ENCODE assay signal across 1 cellular context in the genomic region with DNA sequence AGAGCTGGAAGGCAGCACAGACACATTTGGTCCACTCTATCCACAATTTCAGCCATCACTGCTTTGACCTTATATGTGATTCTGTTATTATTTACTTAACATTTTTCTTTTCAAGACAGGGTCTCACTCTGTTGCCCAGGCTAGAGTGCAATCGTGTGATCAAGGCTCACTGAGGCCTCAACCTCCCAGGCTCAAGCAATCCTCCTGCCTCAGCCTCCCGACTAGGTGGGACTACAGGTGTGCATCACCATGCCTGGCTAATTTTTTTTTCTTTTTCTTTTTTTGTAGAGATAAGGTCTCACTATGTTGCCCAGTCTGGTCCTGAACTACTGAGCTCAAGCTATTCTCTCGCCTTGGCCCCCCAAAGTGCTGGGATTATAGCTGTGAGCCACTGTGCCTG.
TF ChIP-seq lines count a peak whose summit lies in the region.

No MANE protein-coding gene starts in this region.

TF ChIP-seq in GM23338, 12 proteins besides CTCF, POLR2A, EP300 and RAD21 (continued from another document):
- TF ChIP-seq, protein P1, sequence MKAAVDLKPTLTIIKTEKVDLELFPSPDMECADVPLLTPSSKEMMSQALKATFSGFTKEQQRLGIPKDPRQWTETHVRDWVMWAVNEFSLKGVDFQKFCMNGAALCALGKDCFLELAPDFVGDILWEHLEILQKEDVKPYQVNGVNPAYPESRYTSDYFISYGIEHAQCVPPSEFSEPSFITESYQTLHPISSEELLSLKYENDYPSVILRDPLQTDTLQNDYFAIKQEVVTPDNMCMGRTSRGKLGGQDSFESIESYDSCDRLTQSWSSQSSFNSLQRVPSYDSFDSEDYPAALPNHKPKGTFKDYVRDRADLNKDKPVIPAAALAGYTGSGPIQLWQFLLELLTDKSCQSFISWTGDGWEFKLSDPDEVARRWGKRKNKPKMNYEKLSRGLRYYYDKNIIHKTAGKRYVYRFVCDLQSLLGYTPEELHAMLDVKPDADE (IDR thresholded peaks at IDR 0.05): no peak
- no peak for TF ChIP-seq JUNB (IDR thresholded peaks at IDR 0.05; ENCODE audit: unreplicated experiment)
- no peak for TF ChIP-seq NANOG (IDR thresholded peaks at IDR 0.05; ENCODE audit: borderline replicate concordance)
- TF ChIP-seq, protein P2, sequence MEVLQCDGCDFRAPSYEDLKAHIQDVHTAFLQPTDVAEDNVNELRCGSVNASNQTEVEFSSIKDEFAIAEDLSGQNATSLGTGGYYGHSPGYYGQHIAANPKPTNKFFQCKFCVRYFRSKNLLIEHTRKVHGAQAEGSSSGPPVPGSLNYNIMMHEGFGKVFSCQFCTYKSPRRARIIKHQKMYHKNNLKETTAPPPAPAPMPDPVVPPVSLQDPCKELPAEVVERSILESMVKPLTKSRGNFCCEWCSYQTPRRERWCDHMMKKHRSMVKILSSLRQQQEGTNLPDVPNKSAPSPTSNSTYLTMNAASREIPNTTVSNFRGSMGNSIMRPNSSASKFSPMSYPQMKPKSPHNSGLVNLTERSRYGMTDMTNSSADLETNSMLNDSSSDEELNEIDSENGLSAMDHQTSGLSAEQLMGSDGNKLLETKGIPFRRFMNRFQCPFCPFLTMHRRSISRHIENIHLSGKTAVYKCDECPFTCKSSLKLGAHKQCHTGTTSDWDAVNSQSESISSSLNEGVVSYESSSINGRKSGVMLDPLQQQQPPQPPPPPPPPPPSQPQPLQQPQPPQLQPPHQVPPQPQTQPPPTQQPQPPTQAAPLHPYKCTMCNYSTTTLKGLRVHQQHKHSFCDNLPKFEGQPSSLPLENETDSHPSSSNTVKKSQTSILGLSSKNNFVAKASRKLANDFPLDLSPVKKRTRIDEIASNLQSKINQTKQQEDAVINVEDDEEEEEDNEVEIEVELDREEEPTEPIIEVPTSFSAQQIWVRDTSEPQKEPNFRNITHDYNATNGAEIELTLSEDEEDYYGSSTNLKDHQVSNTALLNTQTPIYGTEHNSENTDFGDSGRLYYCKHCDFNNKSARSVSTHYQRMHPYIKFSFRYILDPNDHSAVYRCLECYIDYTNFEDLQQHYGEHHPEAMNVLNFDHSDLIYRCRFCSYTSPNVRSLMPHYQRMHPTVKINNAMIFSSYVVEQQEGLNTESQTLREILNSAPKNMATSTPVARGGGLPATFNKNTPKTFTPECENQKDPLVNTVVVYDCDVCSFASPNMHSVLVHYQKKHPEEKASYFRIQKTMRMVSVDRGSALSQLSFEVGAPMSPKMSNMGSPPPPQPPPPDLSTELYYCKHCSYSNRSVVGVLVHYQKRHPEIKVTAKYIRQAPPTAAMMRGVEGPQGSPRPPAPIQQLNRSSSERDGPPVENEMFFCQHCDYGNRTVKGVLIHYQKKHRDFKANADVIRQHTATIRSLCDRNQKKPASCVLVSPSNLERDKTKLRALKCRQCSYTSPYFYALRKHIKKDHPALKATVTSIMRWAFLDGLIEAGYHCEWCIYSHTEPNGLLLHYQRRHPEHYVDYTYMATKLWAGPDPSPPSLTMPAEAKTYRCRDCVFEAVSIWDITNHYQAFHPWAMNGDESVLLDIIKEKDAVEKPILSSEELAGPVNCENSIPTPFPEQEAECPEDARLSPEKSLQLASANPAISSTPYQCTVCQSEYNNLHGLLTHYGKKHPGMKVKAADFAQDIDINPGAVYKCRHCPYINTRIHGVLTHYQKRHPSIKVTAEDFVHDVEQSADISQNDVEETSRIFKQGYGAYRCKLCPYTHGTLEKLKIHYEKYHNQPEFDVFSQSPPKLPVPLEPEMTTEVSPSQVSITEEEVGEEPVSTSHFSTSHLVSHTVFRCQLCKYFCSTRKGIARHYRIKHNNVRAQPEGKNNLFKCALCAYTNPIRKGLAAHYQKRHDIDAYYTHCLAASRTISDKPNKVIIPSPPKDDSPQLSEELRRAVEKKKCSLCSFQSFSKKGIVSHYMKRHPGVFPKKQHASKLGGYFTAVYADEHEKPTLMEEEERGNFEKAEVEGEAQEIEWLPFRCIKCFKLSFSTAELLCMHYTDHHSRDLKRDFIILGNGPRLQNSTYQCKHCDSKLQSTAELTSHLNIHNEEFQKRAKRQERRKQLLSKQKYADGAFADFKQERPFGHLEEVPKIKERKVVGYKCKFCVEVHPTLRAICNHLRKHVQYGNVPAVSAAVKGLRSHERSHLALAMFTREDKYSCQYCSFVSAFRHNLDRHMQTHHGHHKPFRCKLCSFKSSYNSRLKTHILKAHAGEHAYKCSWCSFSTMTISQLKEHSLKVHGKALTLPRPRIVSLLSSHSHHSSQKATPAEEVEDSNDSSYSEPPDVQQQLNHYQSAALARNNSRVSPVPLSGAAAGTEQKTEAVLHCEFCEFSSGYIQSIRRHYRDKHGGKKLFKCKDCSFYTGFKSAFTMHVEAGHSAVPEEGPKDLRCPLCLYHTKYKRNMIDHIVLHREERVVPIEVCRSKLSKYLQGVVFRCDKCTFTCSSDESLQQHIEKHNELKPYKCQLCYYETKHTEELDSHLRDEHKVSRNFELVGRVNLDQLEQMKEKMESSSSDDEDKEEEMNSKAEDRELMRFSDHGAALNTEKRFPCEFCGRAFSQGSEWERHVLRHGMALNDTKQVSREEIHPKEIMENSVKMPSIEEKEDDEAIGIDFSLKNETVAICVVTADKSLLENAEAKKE (CRISPR knock-in tag; IDR thresholded peaks at IDR 0.05): no peak
- TF ChIP-seq, protein P3, sequence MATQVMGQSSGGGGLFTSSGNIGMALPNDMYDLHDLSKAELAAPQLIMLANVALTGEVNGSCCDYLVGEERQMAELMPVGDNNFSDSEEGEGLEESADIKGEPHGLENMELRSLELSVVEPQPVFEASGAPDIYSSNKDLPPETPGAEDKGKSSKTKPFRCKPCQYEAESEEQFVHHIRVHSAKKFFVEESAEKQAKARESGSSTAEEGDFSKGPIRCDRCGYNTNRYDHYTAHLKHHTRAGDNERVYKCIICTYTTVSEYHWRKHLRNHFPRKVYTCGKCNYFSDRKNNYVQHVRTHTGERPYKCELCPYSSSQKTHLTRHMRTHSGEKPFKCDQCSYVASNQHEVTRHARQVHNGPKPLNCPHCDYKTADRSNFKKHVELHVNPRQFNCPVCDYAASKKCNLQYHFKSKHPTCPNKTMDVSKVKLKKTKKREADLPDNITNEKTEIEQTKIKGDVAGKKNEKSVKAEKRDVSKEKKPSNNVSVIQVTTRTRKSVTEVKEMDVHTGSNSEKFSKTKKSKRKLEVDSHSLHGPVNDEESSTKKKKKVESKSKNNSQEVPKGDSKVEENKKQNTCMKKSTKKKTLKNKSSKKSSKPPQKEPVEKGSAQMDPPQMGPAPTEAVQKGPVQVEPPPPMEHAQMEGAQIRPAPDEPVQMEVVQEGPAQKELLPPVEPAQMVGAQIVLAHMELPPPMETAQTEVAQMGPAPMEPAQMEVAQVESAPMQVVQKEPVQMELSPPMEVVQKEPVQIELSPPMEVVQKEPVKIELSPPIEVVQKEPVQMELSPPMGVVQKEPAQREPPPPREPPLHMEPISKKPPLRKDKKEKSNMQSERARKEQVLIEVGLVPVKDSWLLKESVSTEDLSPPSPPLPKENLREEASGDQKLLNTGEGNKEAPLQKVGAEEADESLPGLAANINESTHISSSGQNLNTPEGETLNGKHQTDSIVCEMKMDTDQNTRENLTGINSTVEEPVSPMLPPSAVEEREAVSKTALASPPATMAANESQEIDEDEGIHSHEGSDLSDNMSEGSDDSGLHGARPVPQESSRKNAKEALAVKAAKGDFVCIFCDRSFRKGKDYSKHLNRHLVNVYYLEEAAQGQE (IDR thresholded peaks at IDR 0.05; ENCODE audit: unreplicated experiment): no peak
- no peak for TF ChIP-seq CREB1 (CRISPR knock-in tag; IDR thresholded peaks at IDR 0.05; ENCODE audit: low read depth)
- TF ChIP-seq EZH2 (IDR thresholded peaks at IDR 0.05; ENCODE audit: low read depth, unreplicated experiment): no peak
- no peak for TF ChIP-seq ZNF331 (CRISPR knock-in tag; IDR thresholded peaks at IDR 0.05; ENCODE audit: low read depth)
- no peak for TF ChIP-seq ZNF114 (CRISPR knock-in tag; IDR thresholded peaks at IDR 0.05)
